In genomic region chr9:99059074-99059894, GRCh38 we compare ENCODE assay signal across 9 cellular contexts. TPM values are rescaled to one million over a fixed set of nuclear protein-coding genes. Genes with fewer than 3 reads are reported as not detected.
DNase-seq lines count a peak whose midpoint lies in the region; ATAC-seq and TF ChIP-seq lines count a peak whose summit lies in the region.
"Had no signal": no experiment of that assay in that cellular context is flagged by ENCODE, and none has a peak within 500 bp of the region (broad histone marks: within the 10 kb centered on the region; RNA-seq: fewer than 3 reads in every experiment).

No MANE protein-coding gene starts in this region.

- peaks cover 0 to 25% (median 9%) of the 10 kb centered on the region in 4 donors for H3K4me1 ChIP-seq in Peyer's patch
- peaks cover 0 to 62% (median 12%) of the 10 kb centered on the region in 12 donors for H3K4me1 ChIP-seq in heart left ventricle
- peaks cover 0 to 13% (median 0%) of the 10 kb centered on the region in 4 donors for H3K4me1 ChIP-seq in tibial artery

- WGBS in heart left ventricle, 4 donors = 64 to 71% (median 68%) methylated on average over 7 of the region's 7 CpGs

- H3K27ac ChIP-seq in Peyer's patch = peak overlapping the region; percentile 26 to 76 (median 71)
- H3K27ac ChIP-seq in heart left ventricle = peak overlapping the region in 11 of 12 donors; percentile 37 to 92 (median 69)
- H3K27ac ChIP-seq in tibial artery = peak overlapping the region; percentile 38 to 50
- H3K27ac ChIP-seq: SJSA1 had no signal

- H3K27me3 ChIP-seq in Peyer's patch (no peaks in the 10 kb centered on the region), heart left ventricle (no peaks in the 10 kb centered on the region), tibial artery (no peaks in the 10 kb centered on the region)
- H3K27me3 ChIP-seq: SJSA1 had no signal

- intact Hi-C loops in heart left ventricle (cut with DNase I) = no loop called here
- intact Hi-C loops in tibial artery (cut with DNase I; ENCODE audit: low total_unique reads) = no loop called here

- TF ChIP-seq CTCF in Peyer's patch (IDR thresholded peaks at IDR 0.05) (no peak), heart left ventricle (IDR thresholded peaks at IDR 0.05) (no peak), tibial artery (IDR thresholded peaks at IDR 0.05) (no peak)

- no peaks in the 10 kb centered on the region for H3K9me3 ChIP-seq in Peyer's patch
- H3K9me3 ChIP-seq in heart left ventricle = no peaks in the 10 kb centered on the region
- no peaks in the 10 kb centered on the region for H3K9me3 ChIP-seq in tibial artery
- H3K9me3 ChIP-seq: SJSA1 had no signal

- ATAC-seq in GM18870 (IDR thresholded peaks at IDR 0.05; ENCODE audit: unreplicated experiment) = peak; percentile 55
- ATAC-seq in HG02870 (IDR thresholded peaks at IDR 0.05; ENCODE audit: unreplicated experiment) = peak; percentile 62
- ATAC-seq in heart left ventricle = peak; percentile 75 to 95 (median 88)

- TF ChIP-seq POLR2A in Peyer's patch (IDR thresholded peaks at IDR 0.05) (no peak), heart left ventricle (IDR thresholded peaks at IDR 0.05) (no peak)

- DNase-seq in Peyer's patch (peak in 2 of 3 donors; percentile 54 to 65), heart left ventricle (peak in 4 of 5 donors; percentile 51 to 66 (median 58)), tibial artery (peak in 1 of 2 donors; percentile 36), NCI-H1417 (lab: John Stamatoyannopoulos, UW) (no peak), DMS 273 treated with DMSO at 0.1 percent for 48 hours (lab: John Stamatoyannopoulos, UW) (no peak), DMS53 (lab: John Stamatoyannopoulos, UW) (no peak)

- no peak overlapping the region for H3K4me3 ChIP-seq in Peyer's patch
- peak overlapping the region in 1 of 12 donors; percentile 1 for H3K4me3 ChIP-seq in heart left ventricle
- no peak overlapping the region for H3K4me3 ChIP-seq in tibial artery
- H3K4me3 ChIP-seq: SJSA1 had no signal

- H3K36me3 ChIP-seq in Peyer's patch = no peaks in the 10 kb centered on the region
- peaks cover 0 to 98% (median 38%) of the 10 kb centered on the region in 9 donors for H3K36me3 ChIP-seq in heart left ventricle
- H3K36me3 ChIP-seq in tibial artery = peaks cover 36 to 63% (median 53%) of the 10 kb centered on the region in 3 donors
- H3K36me3 ChIP-seq: SJSA1 had no signal

RNA-seq across cellular contexts. Expression of gene TGFBR1, which starts 45.6 kb away (rescaled TPM):
- total RNA-seq in Peyer's patch (10 to 100 TPM; 11.6 to 14.4 (median 13.5) TPM), heart left ventricle (10 to 100 TPM in 8 of 9 donors, 1 to 10 TPM in 1; 8.5 to 41.0 (median 14.7) TPM)
- polyA plus RNA-seq in heart left ventricle = 1 to 10 TPM; 3.8 to 7.6 TPM

Comparison
In these comparisons a context has a peak if more than half of its experiments do, and no peak if none do; other contexts are left out.
1. DNase-seq: peak in Peyer's patch (2 of 3) and heart left ventricle (4 of 5); none in NCI-H1417 (0 of 3), DMS 273 treated with DMSO at 0.1 percent for 48 hours (single experiment) and DMS53 (single experiment).
2. Peak in every context shown above with its lines, with median percentiles within 50 percentile points of each other: ATAC-seq and H3K27ac ChIP-seq.